8 cellular contexts compared by ENCODE assay signal in genomic region chr16:30896890-30897730, GRCh38. TPM values are rescaled to one million over a fixed set of nuclear protein-coding genes. Genes with fewer than 3 reads are reported as not detected.
DNase-seq lines count a peak whose midpoint lies in the region; ATAC-seq and TF ChIP-seq lines count a peak whose summit lies in the region.

No MANE protein-coding gene starts in this region.

- 0 out of 2 replicates have a peak, but pooled peaks cover 8% of the 10 kb centered on the region for H3F3A ChIP-seq in OCI-LY1 (ENCODE audit: insufficient read depth, low read length)

- WGBS in esophagus, 2 donors, result 16 to 19% methylated on average over 30 to 31 of the region's 31 CpGs

- H3K36me3 ChIP-seq in OCI-LY1 (ENCODE audit: insufficient read depth, low read length) (no peaks in the 10 kb centered on the region), esophagus (ENCODE audit: control insufficient read depth in 2 of 2, insufficient read depth in 2 of 2, low read length in 1 of 2) (no peaks in the 10 kb centered on the region)

- DNase-seq in Daoy (ENCODE audit: low read depth), result peak; percentile 92
- DNase-seq in activated T-cell treated with anti-CD3 and anti-CD28 coated beads, Interleukin-2, amount 50 U/mL, for 48 hours, result peak; percentile 89
- peak; percentile 90 for DNase-seq in mucosa of gallbladder (ENCODE audit: low spot score)
- peak; percentile 41 to 55 for DNase-seq in stimulated activated CD8-positive, alpha-beta memory T cell treated with anti-CD3 and anti-CD28 coated beads, Interleukin-4, amount 100 ng/mL, for 1 hour (ENCODE audit: low read depth in 2 of 2, low spot score in 1 of 2)
- DNase-seq in NCI-H748 (lab: John Stamatoyannopoulos, UW; ENCODE audit: unreplicated experiment), result no peak

- H3K9me3 ChIP-seq in OCI-LY1 (ENCODE audit: low read length) (no peaks in the 10 kb centered on the region), esophagus (ENCODE audit: control insufficient read depth in 2 of 2, insufficient read depth in 1 of 2, low read depth in 1 of 2, low read length in 1 of 2) (no peaks in the 10 kb centered on the region)

- H3K27me3 ChIP-seq in OCI-LY1 (ENCODE audit: insufficient read depth, low read length) (no peaks in the 10 kb centered on the region), esophagus (ENCODE audit: control insufficient read depth in 1 of 2, insufficient read depth in 2 of 2, low read length in 2 of 2) (no peaks in the 10 kb centered on the region)

- H2AFZ ChIP-seq in OCI-LY1 (ENCODE audit: low read length), result no peak overlapping the region

- H4K20me1 ChIP-seq in OCI-LY1 (ENCODE audit: insufficient read depth, low read length), result no peaks in the 10 kb centered on the region

- no peaks in the 10 kb centered on the region for H3K79me2 ChIP-seq in OCI-LY1 (ENCODE audit: insufficient read depth, low read length)

- H3K9me2 ChIP-seq in OCI-LY1 (ENCODE audit: low read depth, low read length), result no peaks in the 10 kb centered on the region

- H3K4me3 ChIP-seq in OCI-LY1 (ENCODE audit: low read depth, low read length, poor library complexity, severe bottlenecking) (peak overlapping the region; percentile 62), esophagus (ENCODE audit: low read depth in 1 of 2, low read length in 2 of 2) (peak overlapping the region; percentile 53 to 55)

- peak overlapping the region; percentile 75 for H3K4me2 ChIP-seq in OCI-LY1 (ENCODE audit: low read length)

- ATAC-seq in HG03108 (IDR thresholded peaks at IDR 0.05; ENCODE audit: unreplicated experiment), result peak; percentile 41

- H3K4me1 ChIP-seq in OCI-LY1 (ENCODE audit: insufficient read depth, low read length, severe bottlenecking) (peaks cover 56% of the 10 kb centered on the region), esophagus (ENCODE audit: control insufficient read depth in 2 of 2, insufficient read depth in 2 of 2, low read length in 1 of 2) (peaks cover 2 to 24% of the 10 kb centered on the region in 2 donors)

- TF ChIP-seq CTCF in OCI-LY1 (IDR thresholded peaks at IDR 0.05; ENCODE audit: low read length), result no peak; the same call in 1 of the 2 replicates

- H3K9ac ChIP-seq in OCI-LY1 (ENCODE audit: low read length), result peak overlapping the region; percentile 70

- H3K27ac ChIP-seq in OCI-LY1 (ENCODE audit: low read depth, low read length, poor library complexity, severe bottlenecking) (peak overlapping the region; percentile 87), esophagus (ENCODE audit: low read depth in 2 of 2, low read length in 1 of 2) (peak overlapping the region; percentile 95 to 100)

RNA-seq across cellular contexts. Expression of gene CTF1, which starts 0.7 kb away (rescaled TPM):
- 0.33 and 0.46 TPM in 2 replicates for total RNA-seq in Daoy (2014; rRNA removed; shearing (Covaris generic))
- polyA plus RNA-seq in esophagus, result 1 to 10 TPM; 2.2 to 3.3 TPM
- total RNA-seq in mucosa of gallbladder, result 11.0 TPM

RNA-seq across cellular contexts. Expression of gene BCL7C, which starts 3.2 kb away (rescaled TPM):
- total RNA-seq in Daoy (2014; rRNA removed; shearing (Covaris generic)), result 27.8 and 29.4 TPM in 2 replicates
- 10 to 100 TPM; 21.8 to 33.9 TPM for polyA plus RNA-seq in esophagus
- 37.8 TPM for total RNA-seq in mucosa of gallbladder

RNA-seq across cellular contexts. Expression of gene FBXL19, which starts 26.3 kb away (rescaled TPM):
- total RNA-seq in Daoy (2014; rRNA removed; shearing (Covaris generic)), result 14.0 and 16.3 TPM in 2 replicates
- 10 to 100 TPM; 10.7 to 35.6 TPM for polyA plus RNA-seq in esophagus
- 27.7 TPM for total RNA-seq in mucosa of gallbladder

RNA-seq across cellular contexts. Expression of gene ORAI3, which starts 51.8 kb away (rescaled TPM):
- 1.1 and 1.5 TPM in 2 replicates for total RNA-seq in Daoy (2014; rRNA removed; shearing (Covaris generic))
- polyA plus RNA-seq in esophagus, result 10 to 100 TPM in 1 of 2 donors, 1 to 10 TPM in 1; 8.5 to 11.6 TPM
- total RNA-seq in mucosa of gallbladder, result 34.4 TPM
